ENCODE assay signal across 9 cellular contexts in genomic region chr5:132259061-132259851, GRCh38. TPM values are rescaled to one million over a fixed set of nuclear protein-coding genes. Genes with fewer than 3 reads are reported as not detected.
DNase-seq lines count a peak whose midpoint lies in the region; ATAC-seq and TF ChIP-seq lines count a peak whose summit lies in the region.
"Had no signal": no experiment of that assay in that cellular context is flagged by ENCODE, and none has a peak within 500 bp of the region (broad histone marks: within the 10 kb centered on the region; RNA-seq: fewer than 3 reads in every experiment).

No MANE protein-coding gene starts in this region.

- no peaks in the 10 kb centered on the region for H3K23me2 ChIP-seq in H9 (ENCODE audit: insufficient read length, low read depth, low read length, poor library complexity, severe bottlenecking)

- no peak overlapping the region for H3T11ph ChIP-seq in H9 (ENCODE audit: low read length)

- peaks cover 30 to 31% of the 10 kb centered on the region in 2 experiments for H3K4me1 Mint-ChIP-seq in H9

- no peak overlapping the region for H3K27ac ChIP-seq in H9 (ENCODE audit: insufficient read length, low read depth, low read length)
- H3K27ac ChIP-seq: HL-60 had no signal

- no peak overlapping the region for H3K27ac Mint-ChIP-seq in H9

- no peak overlapping the region for H2AFZ ChIP-seq in H9 (ENCODE audit: low read length)

- H3K4me3 Mint-ChIP-seq in H9 = no peak overlapping the region

- no peak overlapping the region for H3K4ac ChIP-seq in H9 (ENCODE audit: low read depth, low read length)

- no peak for ATAC-seq in HG03039 (IDR thresholded peaks at IDR 0.05; ENCODE audit: unreplicated experiment)

- H2BK5ac ChIP-seq in H9 (ENCODE audit: insufficient read length, low read length) = no peak overlapping the region

- TF ChIP-seq CTCF in H9 (conservative IDR thresholded peaks at IDR 0.05) = no peak
- no peak for TF ChIP-seq CTCF in astrocyte of the cerebellum (IDR thresholded peaks at IDR 0.05; ENCODE audit: low read depth, low read length, missing control alignments)

- no CpG with 5 or more reads among the region's 24 CpGs for WGBS in H9 (ENCODE audit: extremely low coverage, insufficient read length, low lambda C conversion rate)

- peak overlapping the region; percentile 80 for H3K4me3 ChIP-seq in astrocyte of the cerebellum (ENCODE audit: low read depth, low read length)

- H2BK15ac ChIP-seq in H9 (ENCODE audit: low read depth, low read length) = no peak overlapping the region

- no peaks in the 10 kb centered on the region for H3K4me1 ChIP-seq in H9 (ENCODE audit: insufficient read depth, low read length)

- no peaks in the 10 kb centered on the region for H3K79me2 ChIP-seq in H9 (ENCODE audit: insufficient read depth, low read length)

- H2BK12ac ChIP-seq in H9 (ENCODE audit: insufficient read length, low read depth, low read length) = no peak overlapping the region

- no peaks in the 10 kb centered on the region for H3K79me1 ChIP-seq in H9 (ENCODE audit: insufficient read depth, low read depth, low read length, poor library complexity, severe bottlenecking)

- H3K9me3 Mint-ChIP-seq in H9 = no peaks in the 10 kb centered on the region

- no peak overlapping the region for H3K56ac ChIP-seq in H9 (ENCODE audit: insufficient read length, low read depth, low read length)

- no peak overlapping the region for H3K23ac ChIP-seq in H9 (ENCODE audit: insufficient read length, low read depth, low read length)

- H3K18ac ChIP-seq in H9 (ENCODE audit: insufficient read length, low read depth, low read length) = no peak overlapping the region

- in situ Hi-C loops in astrocyte of the cerebellum (cut with HindIII; ENCODE audit: low sequenced_read_pairs) = no loop called here

- H4K20me1 ChIP-seq in H9 (ENCODE audit: control insufficient read depth, insufficient read depth, insufficient read length) = peaks cover 5% of the 10 kb centered on the region

- H3K9me3 ChIP-seq in H9 (ENCODE audit: control insufficient read depth, low read depth, low read length) = no peaks in the 10 kb centered on the region

- no peak overlapping the region for H2BK20ac ChIP-seq in H9 (ENCODE audit: low read depth, low read length, poor library complexity, severe bottlenecking)

- no peak overlapping the region for H3K4me2 ChIP-seq in H9 (ENCODE audit: insufficient read depth, insufficient read length, low read length)

- H4K91ac ChIP-seq in H9 (ENCODE audit: insufficient read length, low read depth, low read length) = no peak overlapping the region

- H3K14ac ChIP-seq in H9 (ENCODE audit: insufficient read depth, low read length) = no peak overlapping the region

- no peak overlapping the region for H4K5ac ChIP-seq in H9 (ENCODE audit: insufficient read length, low read depth, low read length)

- H2AK5ac ChIP-seq in H9 (ENCODE audit: insufficient read length, low read length) = no peak overlapping the region

- H3K36me3 Mint-ChIP-seq in H9 (ENCODE audit: insufficient read depth in 1 of 3, low read depth in 3 of 3) = no peaks in the 10 kb centered on the region

- no peaks in the 10 kb centered on the region; the same call in 1 of the 2 replicates for H3K27me3 ChIP-seq in H9 (ENCODE audit: insufficient read depth, low read length)

- peaks cover 26% of the 10 kb centered on the region for H3K27me3 Mint-ChIP-seq in H9 (ENCODE audit: low read depth)

- no peak overlapping the region for H3K9ac ChIP-seq in H9 (ENCODE audit: extremely low read depth, insufficient read length, low read length)

- no peak overlapping the region for H2BK120ac ChIP-seq in H9 (ENCODE audit: low read depth, low read length, poor library complexity, severe bottlenecking)

- DNase-seq in H9 (peak; percentile 31), astrocyte of the cerebellum (ENCODE audit: low read depth) (peak; percentile 68), inferior parietal cortex (ENCODE audit: extremely low spot score) (peak; percentile 27), smooth muscle cell of the brain vasculature (ENCODE audit: low read depth, low spot score) (peak; percentile 65), NOMO-1 treated with DMSO at 0.1 percent for 48 hours (lab: John Stamatoyannopoulos, UW; ENCODE audit: unreplicated experiment) (no peak), glomerular visceral epithelial cell (ENCODE audit: extremely low spot score) (no peak), NCI-H1417 treated with DMSO at 0.1 percent for 48 hours (lab: John Stamatoyannopoulos, UW) (no peak)

- no peak overlapping the region for H4K8ac ChIP-seq in H9 (replicated peaks; ENCODE audit: insufficient read length, low read depth, low read length)

RNA-seq across cellular contexts. Expression of gene PDLIM4, which starts 1.8 kb away (rescaled TPM):
- 7.6 and 12.2 TPM in 2 replicates for total RNA-seq in H9 (2021)

RNA-seq across cellular contexts. Expression of gene P4HA2, which starts 31.6 kb away (rescaled TPM):
- 15.1 and 15.3 TPM in 2 replicates for total RNA-seq in H9 (2021)

RNA-seq across cellular contexts. Expression of gene SLC22A4, which starts 34.9 kb away (rescaled TPM):
- 0.70 and 0.72 TPM in 2 replicates for total RNA-seq in H9 (2021)

Comparison
In these comparisons a context has a peak if more than half of its experiments do, and no peak if none do; other contexts are left out.
1. DNase-seq: peak in H9 (single experiment), astrocyte of the cerebellum (single experiment), inferior parietal cortex (single experiment) and smooth muscle cell of the brain vasculature (single experiment); none in NOMO-1 treated with DMSO at 0.1 percent for 48 hours (single experiment), glomerular visceral epithelial cell (single experiment) and NCI-H1417 treated with DMSO at 0.1 percent for 48 hours (single experiment).